Comparison of ENCODE assay signal across 22 cellular contexts in the genomic region with DNA sequence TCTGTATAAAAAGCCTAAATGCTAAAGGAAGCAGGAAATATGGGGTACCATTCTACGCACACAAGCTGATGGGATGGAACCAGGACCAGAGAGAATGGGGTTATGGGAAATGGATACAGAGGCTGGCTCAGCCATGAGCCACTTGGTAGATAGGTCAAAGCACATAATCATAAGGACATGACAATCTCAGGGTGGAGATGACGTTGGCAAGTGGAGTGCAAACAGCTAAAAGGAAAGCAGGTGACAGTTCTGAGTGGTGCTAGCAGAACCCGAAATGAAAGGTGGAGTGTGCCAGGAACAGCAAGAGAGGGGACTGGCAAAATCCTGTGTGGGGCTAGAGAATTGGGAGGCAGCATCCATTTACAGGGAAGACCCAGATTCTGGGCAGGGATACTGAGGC. TPM values are rescaled to one million over a fixed set of nuclear protein-coding genes. Genes with fewer than 3 reads are reported as not detected.
A peak's percentile ranks its signal among the peaks of the same experiment; 100 is the strongest.
DNase-seq lines count a peak whose midpoint lies in the region; ATAC-seq, FAIRE-seq and TF ChIP-seq lines count a peak whose summit lies in the region.
"Had no signal": no experiment of that assay in that cellular context is flagged by ENCODE, and none has a peak within 500 bp of the region (broad histone marks: within the 10 kb centered on the region; RNA-seq: fewer than 3 reads in every experiment).

No MANE protein-coding gene starts in this region.

- H3K36me3 ChIP-seq in H1 (ENCODE audit: control insufficient read depth in 2 of 4, insufficient read depth in 4 of 4, low read length in 3 of 4): no peaks in the 10 kb centered on the region
- H3K36me3 ChIP-seq in MM.1S (replicated peaks; ENCODE audit: insufficient read depth, low read length): no peaks in the 10 kb centered on the region
- H3K36me3 ChIP-seq: BLaER1 had no signal

- no peak for FAIRE-seq in H1 (lab: Jason Lieb, UNC)
- FAIRE-seq: TTC549 had no signal

- H3K14ac ChIP-seq in H1 (ENCODE audit: insufficient read length): no peak overlapping the region

- H3F3A ChIP-seq in MM.1S (ENCODE audit: insufficient read depth, low read length): no peaks in the 10 kb centered on the region

- no peaks in the 10 kb centered on the region for H3K36me3 Mint-ChIP-seq in stimulated activated naive CD8-positive, alpha-beta T cell treated with anti-CD3 and anti-CD28 coated beads, Interleukin-15, Interleukin-2, amounts not matched to agents 100 ng/mL and 50 ng/mL, for 24 hours (ENCODE audit: low read depth)
- H3K36me3 Mint-ChIP-seq in memory B cell: peaks cover 5% of the 10 kb centered on the region
- H3K36me3 Mint-ChIP-seq: type B pancreatic cell had no signal

- H3K4me3 Mint-ChIP-seq in stimulated activated naive CD8-positive, alpha-beta T cell treated with anti-CD3 and anti-CD28 coated beads, Interleukin-15, Interleukin-2, amounts not matched to agents 100 ng/mL and 50 ng/mL, for 24 hours: peak overlapping the region; percentile 8
- H3K4me3 Mint-ChIP-seq in memory B cell: peak overlapping the region; percentile 21
- H3K4me3 Mint-ChIP-seq: activated CD8-positive, alpha-beta T cell treated with anti-CD3 and anti-CD28 coated beads, Interleukin-2, amount 10 ng/mL, durations not matched to agents 7 days and 5 days; type B pancreatic cell had no signal

- H4K91ac ChIP-seq in H1 (replicated peaks; ENCODE audit: insufficient read length, low read length): no peak overlapping the region

- no peak overlapping the region for H2AK5ac ChIP-seq in H1 (ENCODE audit: low read depth, low read length)

- no peak overlapping the region for H2AFZ ChIP-seq in H1 (ENCODE audit: low read length)
- H2AFZ ChIP-seq in MM.1S (ENCODE audit: low read length): no peak overlapping the region

- H3K4me3 ChIP-seq in H1 (ENCODE audit: extremely low read depth in 1 of 4, insufficient read depth in 2 of 4, low read depth in 3 of 4, low read length in 4 of 4): no peak overlapping the region
- H3K4me3 ChIP-seq in MM.1S (ENCODE audit: low read length): no peak overlapping the region
- H3K4me3 ChIP-seq: BLaER1, dorsolateral prefrontal cortex had no signal

- TF ChIP-seq RAD21 in H1 (IDR thresholded peaks at IDR 0.05 in 1 of 2, conservative IDR thresholded peaks at IDR 0.05 in 1 of 2; ENCODE audit: low read depth in 2 of 2, low read length in 2 of 2): no peak

- no peaks in the 10 kb centered on the region for H3K9me2 ChIP-seq in MM.1S (replicated peaks; ENCODE audit: insufficient read depth, low read length)

- H3K27ac ChIP-seq in H1 (ENCODE audit: low read depth, low read length): no peak overlapping the region
- H3K27ac ChIP-seq in MM.1S (ENCODE audit: low read length): no peak overlapping the region
- H3K27ac ChIP-seq: BLaER1 had no signal

- H4K5ac ChIP-seq in H1 (ENCODE audit: insufficient read length, low read depth, low read length): no peak overlapping the region

- no peaks in the 10 kb centered on the region for H3K79me1 ChIP-seq in H1 (ENCODE audit: low read depth, low read length)

- DNase-seq in stimulated activated naive CD8-positive, alpha-beta T cell treated with anti-CD3 and anti-CD28 coated beads, Interleukin-15, Interleukin-2, amounts not matched to agents 100 U/mL and 50 U/mL, for 24 hours: no peak
- DNase-seq in H1 (ENCODE audit: low read depth in 1 of 2, low spot score in 2 of 2) (no peak), memory B cell (ENCODE audit: low spot score in 2 of 2) (no peak), NCI-H446 (lab: John Stamatoyannopoulos, UW) (no peak), nucleus accumbens (lab: John Stamatoyannopoulos, UW) (no peak), NCI-H2081 (lab: John Stamatoyannopoulos, UW) (no peak), MM.1S (no peak)
- DNase-seq: activated CD4-positive, alpha-beta T cell treated with anti-CD3 and anti-CD28 coated beads for 1 hour; activated CD8-positive, alpha-beta T cell treated with anti-CD3 and anti-CD28 coated beads, Interleukin-2, amount 10 ng/mL, durations not matched to agents 7 days and 5 days; activated T-cell treated with anti-CD3 and anti-CD28 coated beads, Interleukin-2, amount 50 U/mL, for 1 hour; amygdala; central memory CD4-positive, alpha-beta T cell; dorsolateral prefrontal cortex; NCI-H1417; NCI-H2171; NCI-H69; occipital lobe; stimulated activated CD4-positive, alpha-beta T cell treated with anti-CD3 and anti-CD28 coated beads, Interleukin-4, amount 100 ng/mL, for 24 hours had no signal

- H3K4me2 ChIP-seq in H1 (ENCODE audit: insufficient read depth in 1 of 2, low read depth in 2 of 2, low read length in 2 of 2) (no peak overlapping the region), MM.1S (ENCODE audit: low read depth, low read length) (no peak overlapping the region)

- TF ChIP-seq POLR2A in H1 (IDR thresholded peaks at IDR 0.05; ENCODE audit: control extremely low read depth in 1 of 2, low read depth in 2 of 2, low read length in 2 of 2): no peak

- TF ChIP-seq EP300 in H1 (IDR thresholded peaks at IDR 0.05; ENCODE audit: borderline replicate concordance in 1 of 2, low read depth in 2 of 2, low read length in 2 of 2): no peak

- H3K4me1 Mint-ChIP-seq in stimulated activated naive CD8-positive, alpha-beta T cell treated with anti-CD3 and anti-CD28 coated beads, Interleukin-15, Interleukin-2, amounts not matched to agents 100 ng/mL and 50 ng/mL, for 24 hours (ENCODE audit: low read depth): peaks cover 82% of the 10 kb centered on the region
- H3K4me1 Mint-ChIP-seq in memory B cell: peaks cover 59% of the 10 kb centered on the region

- CTCF ChIA-PET in H1 (lab: Charles Lee; ENCODE audit: partially characterized antibody): interaction anchor here (0.8 to 2.2 kb wide), 4 partner anchors 14 to 521 kb away, joined by 3 to 8 read pairs (median 4); no protein-coding TSS in a partner anchor

- H3K27me3 Mint-ChIP-seq in stimulated activated naive CD8-positive, alpha-beta T cell treated with anti-CD3 and anti-CD28 coated beads, Interleukin-15, Interleukin-2, amounts not matched to agents 100 ng/mL and 50 ng/mL, for 24 hours: no peaks in the 10 kb centered on the region
- no peaks in the 10 kb centered on the region for H3K27me3 Mint-ChIP-seq in memory B cell

- POLR2A ChIA-PET in H1 (lab: Charles Lee; ENCODE audit: partially characterized antibody): interaction anchor here (0.6 kb wide), 1 partner anchor 31 kb away, joined by 3 read pairs; no protein-coding TSS in a partner anchor

- H4K20me1 ChIP-seq in H1 (replicated peaks in 1 of 2; ENCODE audit: control insufficient read depth in 1 of 2, insufficient read depth in 2 of 2, low read length in 2 of 2) (no peaks in the 10 kb centered on the region), MM.1S (ENCODE audit: insufficient read depth, low read length) (no peaks in the 10 kb centered on the region)
- H4K20me1 ChIP-seq: BLaER1 had no signal

- no peak overlapping the region for H4K8ac ChIP-seq in H1 (ENCODE audit: extremely low read depth, insufficient read depth, low read length)

- H3K4ac ChIP-seq in H1 (replicated peaks; ENCODE audit: insufficient read length, low read depth, low read length): no peak overlapping the region

- H3K23ac ChIP-seq in H1 (ENCODE audit: insufficient read length): no peak overlapping the region

- H2BK5ac ChIP-seq in H1 (ENCODE audit: low read depth, low read length): no peak overlapping the region

- no peak overlapping the region for H3K27ac Mint-ChIP-seq in stimulated activated naive CD8-positive, alpha-beta T cell treated with anti-CD3 and anti-CD28 coated beads, Interleukin-15, Interleukin-2, amounts not matched to agents 100 ng/mL and 50 ng/mL, for 24 hours
- peak overlapping the region; percentile 80 for H3K27ac Mint-ChIP-seq in memory B cell
- H3K27ac Mint-ChIP-seq: activated CD8-positive, alpha-beta T cell treated with anti-CD3 and anti-CD28 coated beads, Interleukin-2, amount 10 ng/mL, durations not matched to agents 7 days and 5 days; type B pancreatic cell had no signal

- H3K18ac ChIP-seq in H1 (ENCODE audit: extremely low read depth, low read length): no peak overlapping the region

- no peak overlapping the region for H2BK120ac ChIP-seq in H1 (replicated peaks; ENCODE audit: low read depth, low read length)

- no peak overlapping the region for H2BK20ac ChIP-seq in H1 (ENCODE audit: low read length)

- H2BK15ac ChIP-seq in H1 (ENCODE audit: low read length): peak overlapping the region; percentile 49; the same call in 1 of the 2 replicates

- no peaks in the 10 kb centered on the region for H3K9me3 ChIP-seq in H1 (ENCODE audit: insufficient read depth in 2 of 2, low read depth in 1 of 2, low read length in 1 of 2)
- no peaks in the 10 kb centered on the region for H3K9me3 ChIP-seq in MM.1S (replicated peaks; ENCODE audit: insufficient read depth, low read length)
- H3K9me3 ChIP-seq: BLaER1 had no signal

- H3K23me2 ChIP-seq in H1 (ENCODE audit: low read depth, low read length): no peaks in the 10 kb centered on the region

- ATAC-seq in stimulated activated naive CD8-positive, alpha-beta T cell treated with anti-CD3 and anti-CD28 coated beads, Interleukin-15, Interleukin-2, amounts not matched to agents 100 U/mL and 50 U/mL, for 24 hours: no peak
- ATAC-seq in memory B cell (ENCODE audit: low read depth): no peak
- ATAC-seq: activated CD8-positive, alpha-beta T cell treated with anti-CD3 and anti-CD28 coated beads, Interleukin-2, amount 10 ng/mL, durations not matched to agents 7 days and 5 days had no signal

- no peak overlapping the region for H2BK12ac ChIP-seq in H1 (ENCODE audit: low read depth, low read length)

- TF ChIP-seq CTCF in H1 (IDR thresholded peaks at IDR 0.05; ENCODE audit: control extremely low read depth in 1 of 3, insufficient read depth in 1 of 3, low read depth in 1 of 3, low read length in 3 of 3) (no peak), MM.1S (IDR thresholded peaks at IDR 0.05; ENCODE audit: low read length) (no peak)

- no peaks in the 10 kb centered on the region for H3K79me2 ChIP-seq in H1 (ENCODE audit: control insufficient read depth in 1 of 2, insufficient read depth in 2 of 2, low read length in 2 of 2)
- H3K79me2 ChIP-seq in MM.1S (ENCODE audit: low read length): no peaks in the 10 kb centered on the region

- H3K56ac ChIP-seq in H1 (replicated peaks; ENCODE audit: insufficient read length, low read depth, low read length): no peak overlapping the region

- no peak overlapping the region for H3K9ac ChIP-seq in H1 (replicated peaks in 1 of 4; ENCODE audit: extremely low read depth in 1 of 4, low read depth in 3 of 4, low read length in 3 of 4)
- no peak overlapping the region for H3K9ac ChIP-seq in MM.1S (ENCODE audit: low read length)
- H3K9ac ChIP-seq: BLaER1 had no signal

- no peaks in the 10 kb centered on the region; a peak in 1 of 7 replicates for H3K27me3 ChIP-seq in H1 (replicated peaks in 1 of 4; ENCODE audit: control insufficient read depth in 3 of 4, extremely low read depth in 1 of 4, insufficient read depth in 3 of 4, low read length in 3 of 4)
- no peaks in the 10 kb centered on the region for H3K27me3 ChIP-seq in MM.1S (replicated peaks; ENCODE audit: insufficient read depth, low read length)
- H3K27me3 ChIP-seq: BLaER1, dorsolateral prefrontal cortex had no signal

- 95% methylated on average over 3 of the region's 3 CpGs; no CpG with 5 or more reads in 1 of the 2 experiments for WGBS in H1 (ENCODE audit: extremely low coverage in 1 of 2, insufficient coverage in 1 of 2, insufficient read length in 1 of 2, insufficient replicate concordance in 2 of 2, low coverage in 1 of 2, low lambda C conversion rate in 2 of 2, missing lambda C conversion rate in 1 of 2), 2 experiments

- H3K4me1 ChIP-seq in H1 (replicated peaks in 1 of 4; ENCODE audit: control insufficient read depth in 3 of 4, insufficient read depth in 4 of 4, low read length in 3 of 4) (peaks cover 10 to 14% (median 11%) of the 10 kb centered on the region in 4 experiments), MM.1S (ENCODE audit: low read length) (peaks cover 13% of the 10 kb centered on the region)

- no peaks in the 10 kb centered on the region for H3K9me3 Mint-ChIP-seq in stimulated activated naive CD8-positive, alpha-beta T cell treated with anti-CD3 and anti-CD28 coated beads, Interleukin-15, Interleukin-2, amounts not matched to agents 100 ng/mL and 50 ng/mL, for 24 hours
- no peaks in the 10 kb centered on the region for H3K9me3 Mint-ChIP-seq in memory B cell
- H3K9me3 Mint-ChIP-seq: type B pancreatic cell had no signal

RNA-seq across cellular contexts. Expression of a gene that starts 27.6 kb away (rescaled TPM):
- 97.4 and 99.0 TPM in 2 replicates for total RNA-seq in H1 (2021; fragmentation: NEBNext Ultra II Directional; extraction: Animal tissue kit (Norgen Biotek cat#: 25700))
- 32.2 and 46.3 TPM in 2 replicates for polyA plus RNA-seq in H1 (2011; rRNA removed)
- polyA plus RNA-seq in H1 (2011; cell fraction: cytosol; rRNA removed): 42.5 TPM
- 69.6 TPM for polyA plus RNA-seq in H1 (2011; cell fraction: nucleus; rRNA removed)
- 46.2 to 59.9 TPM (median 57.8 TPM) in 4 replicates for polyA plus RNA-seq in H1 (2012, experiment 1 of 2)
- polyA plus RNA-seq in H1 (2012, experiment 2 of 2): 3.6 TPM
- polyA plus RNA-seq in H1 (2013, experiment 1 of 2): 48.0 TPM
- polyA plus RNA-seq in H1 (2013, experiment 2 of 2): 52.3 TPM
- 220 and 369 TPM in 2 replicates for polyA minus RNA-seq in H1 (2011; rRNA and poly(A)+ RNA removed)
- 79.6 TPM for polyA minus RNA-seq in H1 (2011; cell fraction: cytosol; rRNA and poly(A)+ RNA removed)
- 189 TPM for polyA minus RNA-seq in H1 (2011; cell fraction: nucleus; rRNA and poly(A)+ RNA removed)
